In the genomic region with DNA sequence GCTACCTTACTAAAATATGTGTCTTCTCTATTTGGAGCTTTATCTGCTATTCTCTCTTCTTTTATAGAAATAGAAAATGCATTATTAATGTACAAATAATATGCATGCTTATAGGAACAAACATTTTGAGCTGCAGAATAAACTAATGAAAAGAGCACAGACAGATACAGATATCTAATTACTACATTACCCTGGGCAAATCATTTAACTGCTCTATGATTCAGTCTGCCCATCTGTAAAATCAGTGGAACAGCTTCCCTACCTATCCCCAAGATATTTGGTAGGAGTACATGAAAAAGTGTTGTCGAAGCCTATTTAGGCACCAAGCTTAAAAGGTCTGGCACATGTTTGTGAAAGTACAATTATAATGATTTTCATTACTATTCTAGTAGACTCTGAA, we compare ENCODE assay signal across 10 cellular contexts.
"Had no signal": no experiment of that assay in that cellular context is flagged by ENCODE, and none has a peak within 500 bp of the region (broad histone marks: within the 10 kb centered on the region; RNA-seq: fewer than 3 reads in every experiment).

No MANE protein-coding gene starts in this region.

- ATAC-seq: HCT116, HepG2 had no signal

- H2AFZ ChIP-seq: GM23248 had no signal

- H3K27ac ChIP-seq: GM23248, HL-60 had no signal

- H3K4me3 ChIP-seq: GM23248, HAP-1 had no signal

- H3K4me1 Mint-ChIP-seq: IgD-negative memory B cell had no signal

- H3K27ac Mint-ChIP-seq: HFFc6, IgD-negative memory B cell had no signal

- H3K4me3 Mint-ChIP-seq: HFFc6, IgD-negative memory B cell had no signal

- H3K36me3 ChIP-seq: HAP-1 had no signal

- DNase-seq: GM23248, GOT3, H7, HFFc6, KBM-7 had no signal

- H3K9me3 Mint-ChIP-seq: IgD-negative memory B cell had no signal

- H3K9ac ChIP-seq: GM23248 had no signal

- H3K9me3 ChIP-seq: HAP-1 had no signal

- H3K36me3 Mint-ChIP-seq: IgD-negative memory B cell had no signal
